ENCODE assay signal across 1 cellular context in the genomic region with DNA sequence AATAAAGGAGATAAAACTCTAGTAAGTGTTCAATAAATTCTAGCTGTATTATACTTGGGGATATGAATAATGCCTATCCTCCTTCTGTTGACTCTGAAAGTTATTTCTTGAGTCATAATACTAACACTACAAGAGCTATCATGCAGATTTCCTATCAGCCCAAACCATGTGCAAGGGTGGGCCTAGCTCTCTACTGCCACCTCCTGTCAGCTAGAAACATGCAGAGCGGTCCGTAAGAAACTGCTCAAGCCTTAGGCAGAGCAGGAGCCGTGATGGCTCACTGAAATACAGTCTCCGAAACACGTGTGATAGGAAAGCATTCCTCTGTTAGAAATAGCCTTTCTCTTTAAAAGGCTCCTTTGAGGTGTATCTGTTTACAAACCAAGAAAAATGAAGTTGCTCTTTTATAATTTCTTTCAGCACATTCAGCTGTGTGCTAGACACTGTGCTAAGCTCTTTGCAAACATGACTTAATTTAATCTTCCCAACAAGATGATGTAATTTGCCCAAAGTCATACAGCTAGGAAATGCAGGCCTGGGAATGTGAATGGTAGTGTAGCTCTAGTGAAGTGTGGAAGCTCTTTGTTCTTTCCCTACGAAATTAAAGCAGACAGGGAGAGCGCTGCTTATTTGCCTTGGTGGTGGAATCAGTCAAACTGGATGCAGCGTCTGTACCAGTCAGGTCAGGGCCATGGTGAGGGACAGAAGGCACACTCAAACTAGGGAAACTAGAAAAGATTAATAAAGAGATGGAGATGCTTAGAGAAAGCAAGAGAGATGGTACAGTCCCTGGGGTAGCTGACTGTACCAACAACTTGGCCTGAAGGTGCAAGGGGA.
A peak's percentile ranks its signal among the peaks of the same experiment; 100 is the strongest.
TF ChIP-seq lines count a peak whose summit lies in the region.

No MANE protein-coding gene starts in this region.

TF ChIP-seq in H1, 55 proteins besides CTCF, POLR2A, EP300 and RAD21 (continued from another document):
- TF ChIP-seq, protein P1, sequence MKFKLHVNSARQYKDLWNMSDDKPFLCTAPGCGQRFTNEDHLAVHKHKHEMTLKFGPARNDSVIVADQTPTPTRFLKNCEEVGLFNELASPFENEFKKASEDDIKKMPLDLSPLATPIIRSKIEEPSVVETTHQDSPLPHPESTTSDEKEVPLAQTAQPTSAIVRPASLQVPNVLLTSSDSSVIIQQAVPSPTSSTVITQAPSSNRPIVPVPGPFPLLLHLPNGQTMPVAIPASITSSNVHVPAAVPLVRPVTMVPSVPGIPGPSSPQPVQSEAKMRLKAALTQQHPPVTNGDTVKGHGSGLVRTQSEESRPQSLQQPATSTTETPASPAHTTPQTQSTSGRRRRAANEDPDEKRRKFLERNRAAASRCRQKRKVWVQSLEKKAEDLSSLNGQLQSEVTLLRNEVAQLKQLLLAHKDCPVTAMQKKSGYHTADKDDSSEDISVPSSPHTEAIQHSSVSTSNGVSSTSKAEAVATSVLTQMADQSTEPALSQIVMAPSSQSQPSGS (IDR thresholded peaks at IDR 0.05; ENCODE audit: low read length), result 0 out of 2 replicates have a peak, but pooled peaks have one; percentile 32
- TF ChIP-seq SIN3A (conservative IDR thresholded peaks at IDR 0.05 in 1 of 2, IDR thresholded peaks at IDR 0.05 in 1 of 2; ENCODE audit: low read depth in 1 of 2, low read length in 2 of 2), result 0 out of 4 replicates have a peak, but pooled peaks of 1 of the 2 experiments have one; percentile 60
